8 cellular contexts compared by ENCODE assay signal in the genomic region with DNA sequence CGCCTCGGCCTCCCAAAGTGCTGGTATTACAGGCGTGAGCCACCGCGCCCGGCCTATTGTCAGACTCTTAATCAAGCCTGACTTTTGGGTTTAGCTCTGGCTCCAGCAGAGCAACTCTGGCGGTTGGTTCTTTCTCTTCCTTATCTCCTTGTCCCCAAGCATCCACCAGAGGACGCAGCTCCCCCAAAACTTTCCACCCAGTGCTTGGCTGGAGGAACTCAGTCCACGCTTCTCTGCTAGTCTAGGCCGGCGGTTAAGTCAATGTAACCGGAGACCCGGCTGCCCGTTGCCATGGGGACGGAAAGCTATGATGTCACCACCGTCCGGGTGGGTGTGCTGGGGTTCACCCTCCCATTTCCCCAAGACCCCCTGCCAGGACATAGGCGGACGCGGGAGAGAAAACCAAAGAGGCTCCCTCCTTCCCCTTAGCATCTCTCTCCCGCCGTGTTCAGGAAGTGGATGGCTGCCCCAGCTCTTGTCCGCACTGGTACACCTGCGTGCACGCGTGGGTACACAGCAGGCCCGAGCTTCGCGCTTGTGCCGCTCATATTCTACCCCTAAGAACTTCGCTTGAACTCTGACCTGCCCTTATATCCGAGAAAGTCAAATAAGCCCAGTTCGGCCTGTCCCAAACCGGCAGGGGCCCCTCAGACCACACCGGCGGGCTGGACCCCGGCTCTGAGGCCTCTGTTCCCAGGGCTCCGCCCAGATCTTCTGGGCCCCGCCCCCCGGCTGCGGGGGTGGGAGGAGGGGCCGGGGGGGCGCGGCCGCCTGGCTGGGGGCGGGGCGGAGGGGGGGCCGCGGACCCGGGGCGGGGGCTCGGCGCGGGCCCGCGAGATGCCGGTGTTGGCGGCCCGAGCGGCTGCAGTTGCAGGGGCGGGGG. TPM values are rescaled to one million over a fixed set of nuclear protein-coding genes. Genes with fewer than 3 reads are reported as not detected.
DNase-seq lines count a peak whose midpoint lies in the region; ATAC-seq and TF ChIP-seq lines count a peak whose summit lies in the region.

A gene with protein sequence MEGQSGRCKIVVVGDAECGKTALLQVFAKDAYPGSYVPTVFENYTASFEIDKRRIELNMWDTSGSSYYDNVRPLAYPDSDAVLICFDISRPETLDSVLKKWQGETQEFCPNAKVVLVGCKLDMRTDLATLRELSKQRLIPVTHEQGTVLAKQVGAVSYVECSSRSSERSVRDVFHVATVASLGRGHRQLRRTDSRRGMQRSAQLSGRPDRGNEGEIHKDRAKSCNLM (plus strand): TSS at position 825 of the 883 bp plus-strand sequence. CDS start 117 bp downstream, outside the sequence.

- ATAC-seq in HG03460 (IDR thresholded peaks at IDR 0.05; ENCODE audit: unreplicated experiment), result peak; percentile 51
- ATAC-seq in left lung, result peak; percentile 77
- ATAC-seq in HG03565 (IDR thresholded peaks at IDR 0.05; ENCODE audit: unreplicated experiment), result no peak

- no peaks in the 10 kb centered on the region for H3K9me3 ChIP-seq in left lung

- H3K9me3 Mint-ChIP-seq in activated CD4-positive, alpha-beta memory T cell treated with anti-CD3 and anti-CD28 coated beads for 36 hours, result no peaks in the 10 kb centered on the region

- H3K36me3 ChIP-seq in left lung, result no peaks in the 10 kb centered on the region

- DNase-seq in DMS114 treated with DMSO at 0.1 percent for 48 hours (lab: John Stamatoyannopoulos, UW; ENCODE audit: unreplicated experiment) (peak; percentile 80), NCI-H748 treated with DMSO at 0.1 percent for 48 hours (lab: John Stamatoyannopoulos, UW) (peak; percentile 96), dorsolateral prefrontal cortex (peak; percentile 75 to 94 (median 91)), left lung (peak; percentile 88 to 89)
- DNase-seq in activated CD4-positive, alpha-beta memory T cell treated with anti-CD3 and anti-CD28 coated beads for 36 hours, result peak; percentile 88
- DNase-seq in stimulated activated CD4-positive, alpha-beta T cell treated with anti-CD3 and anti-CD28 coated beads, Interleukin-1b, Interleukin-23, amount 100 ng/mL, for 48 hours, result peak; percentile 80

- peaks cover 8 to 46% of the 10 kb centered on the region in 2 donors for H3K4me1 ChIP-seq in left lung

- peak; percentile 37 to 91 (median 83) for TF ChIP-seq CTCF in dorsolateral prefrontal cortex (IDR thresholded peaks at IDR 0.05 in 54 of 56, conservative IDR thresholded peaks at IDR 0.05 in 2 of 56; ENCODE audit: low read depth in 1 of 56, partially characterized antibody in 56 of 56)
- TF ChIP-seq CTCF in left lung (IDR thresholded peaks at IDR 0.05), result peak; percentile 57 to 61

- H3K27ac ChIP-seq in dorsolateral prefrontal cortex (peak within 1 kb of the TSS in 44 of 59 donors; percentile 10 to 84 (median 58)), left lung (peak within 1 kb of the TSS in 1 of 2 donors; percentile 61)

- H3K27me3 ChIP-seq in dorsolateral prefrontal cortex (no peaks in the 10 kb centered on the region), left lung (no peaks in the 10 kb centered on the region)

- peak within 1 kb of the TSS; percentile 74 for H3K4me3 Mint-ChIP-seq in activated CD4-positive, alpha-beta memory T cell treated with anti-CD3 and anti-CD28 coated beads for 36 hours

- CTCF ChIA-PET in activated CD4-positive, alpha-beta memory T cell treated with anti-CD3 and anti-CD28 coated beads for 36 hours (lab: Charles Lee), result interaction anchor here (0.6 to 1.7 kb wide), 14 partner anchors 10 to 598 kb away, joined by 3 to 10 read pairs (median 3); a partner anchor contains a TSS

- intact Hi-C loops in activated CD4-positive, alpha-beta memory T cell treated with anti-CD3 and anti-CD28 coated beads for 36 hours (cut with micrococcal nuclease), result loop anchor here (2.0 to 10.0 kb wide), 3 partner anchors 100 to 188 kb away; a partner anchor contains a TSS
- intact Hi-C loops in dorsolateral prefrontal cortex (cut with DNase I), result loop anchor here (2.0 to 10.0 kb wide), 6 partner anchors 60 to 313 kb away; a partner anchor contains a TSS
- intact Hi-C loops in left lung (cut with DNase I), result loop anchor here in 1 of 2 donors (10.0 kb wide), 1 partner anchor 290 kb away; no protein-coding TSS in a partner anchor

- H3K4me3 ChIP-seq in dorsolateral prefrontal cortex, result peak within 1 kb of the TSS; percentile 33 to 82 (median 67)
- peak within 1 kb of the TSS; percentile 43 to 56 for H3K4me3 ChIP-seq in left lung

- peaks cover 21% of the 10 kb centered on the region for H3K4me1 Mint-ChIP-seq in activated CD4-positive, alpha-beta memory T cell treated with anti-CD3 and anti-CD28 coated beads for 36 hours (ENCODE audit: low read depth)

- no peaks in the 10 kb centered on the region for H3K36me3 Mint-ChIP-seq in activated CD4-positive, alpha-beta memory T cell treated with anti-CD3 and anti-CD28 coated beads for 36 hours

- POLR2A ChIA-PET in activated CD4-positive, alpha-beta memory T cell treated with anti-CD3 and anti-CD28 coated beads for 36 hours (lab: Charles Lee), result interaction anchor here (0.7 to 1.7 kb wide), 5 partner anchors 12 to 291 kb away, joined by 3 to 13 read pairs (median 4); a partner anchor contains a TSS

- H3K27ac Mint-ChIP-seq in activated CD4-positive, alpha-beta memory T cell treated with anti-CD3 and anti-CD28 coated beads for 36 hours, result peak within 1 kb of the TSS; percentile 21

- H3K27me3 Mint-ChIP-seq in activated CD4-positive, alpha-beta memory T cell treated with anti-CD3 and anti-CD28 coated beads for 36 hours, result no peaks in the 10 kb centered on the region

RNA-seq across cellular contexts. Expression of the gene that starts here (rescaled TPM):
- under 1 TPM in 1 of 2 experiments, not detected in 1; 0.07 TPM for total RNA-seq in activated CD4-positive, alpha-beta memory T cell treated with anti-CD3 and anti-CD28 coated beads for 36 hours
- 10 to 100 TPM; 12.1 to 32.7 (median 19.2) TPM for total RNA-seq in dorsolateral prefrontal cortex
- 1 to 10 TPM in 1 of 2 donors, under 1 TPM in 1; 0.73 to 1.2 TPM for total RNA-seq in left lung

Comparison
In these comparisons a context has a peak if more than half of its experiments do, and no peak if none do; other contexts are left out.
1. RNA of the gene that starts here (total RNA-seq): 12.1 to 32.7 TPM in dorsolateral prefrontal cortex; 0.73 to 1.2 TPM in left lung and 0.07 TPM in activated CD4-positive, alpha-beta memory T cell treated with anti-CD3 and anti-CD28 coated beads for 36 hours; every median in the first group is over 4 times any median in the second.
2. Peak in DNase-seq in activated CD4-positive, alpha-beta memory T cell treated with anti-CD3 and anti-CD28 coated beads for 36 hours; RNA of the gene not detected or under 1 TPM.
3. Peak in every context shown above with its lines, with median percentiles within 50 percentile points of each other: DNase-seq.